ENCODE assay signal across 11 cellular contexts in the genomic region with DNA sequence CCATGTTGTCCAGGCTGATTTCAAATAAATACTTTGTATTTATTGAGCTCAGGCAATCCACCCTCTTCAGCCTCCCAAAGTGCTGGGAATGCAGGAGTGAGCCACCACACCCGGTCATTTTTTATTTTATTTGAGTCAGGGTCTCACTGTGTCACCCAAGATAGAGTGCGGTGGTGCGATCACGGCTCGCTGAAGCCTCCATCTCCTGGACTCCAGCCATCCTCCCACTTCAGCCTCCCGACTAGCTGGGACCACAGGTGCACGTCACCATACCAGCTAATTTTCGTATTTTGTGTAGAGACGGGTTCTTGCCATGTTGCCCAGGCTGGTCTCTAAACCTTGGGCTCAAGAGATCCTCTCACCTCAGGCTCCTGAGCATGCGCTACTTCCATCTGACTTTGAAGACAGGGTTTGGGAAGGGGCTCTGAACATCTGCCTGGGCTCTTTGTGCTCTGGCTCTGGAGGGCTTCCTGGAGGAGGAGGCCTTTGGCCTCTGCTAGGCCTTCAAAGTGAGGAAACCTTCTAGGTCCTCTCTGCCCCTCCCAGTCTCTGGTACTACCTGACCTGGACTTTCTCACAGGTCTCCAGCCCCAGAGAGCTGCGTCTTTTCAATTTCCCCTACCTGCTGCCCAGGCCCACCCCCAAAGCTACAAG. TPM values are rescaled to one million over a fixed set of nuclear protein-coding genes. Genes with fewer than 3 reads are reported as not detected.
DNase-seq lines count a peak whose midpoint lies in the region; ATAC-seq, FAIRE-seq and TF ChIP-seq lines count a peak whose summit lies in the region.
"Had no signal": no experiment of that assay in that cellular context is flagged by ENCODE, and none has a peak within 500 bp of the region (broad histone marks: within the 10 kb centered on the region; RNA-seq: fewer than 3 reads in every experiment).

No MANE protein-coding gene starts in this region.

- H3K9ac ChIP-seq in KMS-11, result peak overlapping the region; percentile 76
- H3K9ac ChIP-seq in H1 (replicated peaks in 1 of 4; ENCODE audit: extremely low read depth in 1 of 4, low read depth in 3 of 4, low read length in 3 of 4), result peak overlapping the region in 2 of 4 experiments; percentile 9 to 24; a peak in 3 of 7 replicates

- no peak for DNase-seq in AG10803 (ENCODE audit: low read depth)
- DNase-seq in H1 (ENCODE audit: low read depth in 1 of 2, low spot score in 2 of 2), result no peak
- no peak for DNase-seq in naive thymus-derived CD4-positive, alpha-beta T cell
- no peak for DNase-seq in substantia nigra (lab: John Stamatoyannopoulos, UW)
- DNase-seq in stimulated activated CD4-positive, alpha-beta T cell treated with anti-CD3 and anti-CD28 coated beads, Interleukin-2, amount 100 ng/mL, for 24 hours, result no peak
- DNase-seq in GM19240 (ENCODE audit: insufficient read length, low spot score), result no peak
- no peak for DNase-seq in NCI-H2227 (lab: John Stamatoyannopoulos, UW; ENCODE audit: unreplicated experiment)
- DNase-seq: T-helper 17 cell had no signal

- peaks cover 54% of the 10 kb centered on the region for H3K4me1 ChIP-seq in KMS-11 (ENCODE audit: low read depth, poor library complexity, severe bottlenecking)
- peaks cover 5 to 28% (median 17%) of the 10 kb centered on the region in 4 experiments for H3K4me1 ChIP-seq in H1 (replicated peaks in 1 of 4; ENCODE audit: control insufficient read depth in 3 of 4, insufficient read depth in 4 of 4, low read length in 3 of 4)
- H3K4me1 ChIP-seq in naive thymus-derived CD4-positive, alpha-beta T cell (ENCODE audit: control insufficient read depth in 2 of 2, insufficient read depth in 2 of 2, low read length in 2 of 2), result peaks cover 0 to 6% of the 10 kb centered on the region in 2 donors

- H3K27me3 Mint-ChIP-seq in naive thymus-derived CD4-positive, alpha-beta T cell, result peaks cover 0 to 11% (median 0%) of the 10 kb centered on the region in 5 donors

- H3K36me3 Mint-ChIP-seq in naive thymus-derived CD4-positive, alpha-beta T cell, result no peaks in the 10 kb centered on the region
- H3K36me3 Mint-ChIP-seq: brain had no signal

- peak overlapping the region; percentile 7; the same call in 1 of the 2 replicates for H2AK5ac ChIP-seq in H1 (ENCODE audit: low read depth, low read length)

- peak overlapping the region; percentile 84 for H3K18ac ChIP-seq in H1 (ENCODE audit: extremely low read depth, low read length)

- H3K23me2 ChIP-seq in H1 (ENCODE audit: low read depth, low read length), result no peaks in the 10 kb centered on the region; the same call in 1 of the 2 replicates

- no peak for TF ChIP-seq RAD21 in H1 (IDR thresholded peaks at IDR 0.05 in 1 of 2, conservative IDR thresholded peaks at IDR 0.05 in 1 of 2; ENCODE audit: low read depth in 2 of 2, low read length in 2 of 2)

- no peak overlapping the region for H3K56ac ChIP-seq in H1 (replicated peaks; ENCODE audit: insufficient read length, low read depth, low read length)

- H3K27ac ChIP-seq in KMS-11, result peak overlapping the region; percentile 69
- H3K27ac ChIP-seq in H1 (ENCODE audit: low read depth, low read length), result no peak overlapping the region
- no peak overlapping the region for H3K27ac ChIP-seq in naive thymus-derived CD4-positive, alpha-beta T cell (ENCODE audit: low read depth, low read length)
- no peak overlapping the region for H3K27ac ChIP-seq in substantia nigra (ENCODE audit: low read depth, low read length, poor library complexity, severe bottlenecking)

- peak overlapping the region; percentile 27 for H4K5ac ChIP-seq in H1 (ENCODE audit: insufficient read length, low read depth, low read length)

- H3K36me3 ChIP-seq in KMS-11 (ENCODE audit: insufficient read depth) (no peaks in the 10 kb centered on the region), H1 (ENCODE audit: control insufficient read depth in 2 of 4, insufficient read depth in 4 of 4, low read length in 3 of 4) (no peaks in the 10 kb centered on the region)
- H3K36me3 ChIP-seq in naive thymus-derived CD4-positive, alpha-beta T cell (ENCODE audit: control insufficient read depth in 2 of 3, insufficient read depth in 3 of 3, low read length in 3 of 3), result no peaks in the 10 kb centered on the region

- peak overlapping the region; percentile 4 for H4K91ac ChIP-seq in H1 (replicated peaks; ENCODE audit: insufficient read length, low read length)

- H2BK12ac ChIP-seq in H1 (ENCODE audit: low read depth, low read length), result peak overlapping the region; percentile 95

- H3K4me1 Mint-ChIP-seq in naive thymus-derived CD4-positive, alpha-beta T cell, result peaks cover 0 to 14% (median 5%) of the 10 kb centered on the region in 7 donors
- H3K4me1 Mint-ChIP-seq: T-helper 17 cell had no signal

- 0 out of 2 replicates have a peak overlapping the region, but pooled peaks have one; percentile 54 for H4K8ac ChIP-seq in H1 (ENCODE audit: extremely low read depth, insufficient read depth, low read length)

- intact Hi-C loops in naive thymus-derived CD4-positive, alpha-beta T cell (cut with micrococcal nuclease), result no loop called here

- H2BK20ac ChIP-seq in H1 (ENCODE audit: low read length), result peak overlapping the region; percentile 6; the same call in 1 of the 2 replicates

- no peak for TF ChIP-seq POLR2A in H1 (IDR thresholded peaks at IDR 0.05; ENCODE audit: control extremely low read depth in 1 of 2, low read depth in 2 of 2, low read length in 2 of 2)

- H4K20me1 ChIP-seq in KMS-11 (ENCODE audit: insufficient read depth) (no peaks in the 10 kb centered on the region), H1 (replicated peaks in 1 of 2; ENCODE audit: control insufficient read depth in 1 of 2, insufficient read depth in 2 of 2, low read length in 2 of 2) (no peaks in the 10 kb centered on the region)

- H3K27me3 ChIP-seq in KMS-11 (ENCODE audit: insufficient read depth, low read depth) (no peaks in the 10 kb centered on the region), H1 (replicated peaks in 1 of 4; ENCODE audit: control insufficient read depth in 3 of 4, extremely low read depth in 1 of 4, insufficient read depth in 3 of 4, low read length in 3 of 4) (no peaks in the 10 kb centered on the region; a peak in 1 of 7 replicates)
- no peaks in the 10 kb centered on the region for H3K27me3 ChIP-seq in naive thymus-derived CD4-positive, alpha-beta T cell (ENCODE audit: control insufficient read depth in 2 of 2, insufficient read depth in 2 of 2, low read length in 2 of 2)

- peaks cover 0 to 2% (median 0%) of the 10 kb centered on the region in 11 donors for H3K9me3 Mint-ChIP-seq in naive thymus-derived CD4-positive, alpha-beta T cell

- no peak overlapping the region for H3K23ac ChIP-seq in H1 (ENCODE audit: insufficient read length)

- peak overlapping the region in 1 of 9 donors; percentile 32 for H3K27ac Mint-ChIP-seq in naive thymus-derived CD4-positive, alpha-beta T cell
- H3K27ac Mint-ChIP-seq: brain, T-helper 17 cell had no signal

- H2BK15ac ChIP-seq in H1 (ENCODE audit: low read length), result peak overlapping the region; percentile 75; the same call in 1 of the 2 replicates

- H3K4me2 ChIP-seq in KMS-11 (peak overlapping the region; percentile 94), H1 (ENCODE audit: insufficient read depth in 1 of 2, low read depth in 2 of 2, low read length in 2 of 2) (peak overlapping the region; percentile 45 to 66)

- no peak overlapping the region for H3K4ac ChIP-seq in H1 (replicated peaks; ENCODE audit: insufficient read length, low read depth, low read length)

- CTCF ChIA-PET in H1 (lab: Charles Lee; ENCODE audit: partially characterized antibody), result interaction anchor here (0.9 to 8.9 kb wide), 10 partner anchors 9 to 220 kb away, joined by 3 to 74 read pairs (median 6); partner anchors contain the start of genes CLCNKA and HSPB7
- CTCF ChIA-PET in naive thymus-derived CD4-positive, alpha-beta T cell (lab: Charles Lee), result interaction anchor here (0.6 to 1.1 kb wide), 2 partner anchors 17 to 456 kb away, joined by 3 to 4 read pairs; no protein-coding TSS in a partner anchor

- H2AFZ ChIP-seq in KMS-11 (ENCODE audit: low read depth) (peak overlapping the region; percentile 78), H1 (ENCODE audit: low read length) (no peak overlapping the region)

- no peak overlapping the region for H3K14ac ChIP-seq in H1 (ENCODE audit: insufficient read length)

- no peak for TF ChIP-seq EP300 in H1 (IDR thresholded peaks at IDR 0.05; ENCODE audit: borderline replicate concordance in 1 of 2, low read depth in 2 of 2, low read length in 2 of 2)

- H3K79me1 ChIP-seq in H1 (ENCODE audit: low read depth, low read length), result no peaks in the 10 kb centered on the region

- peak overlapping the region; percentile 95; the same call in 1 of the 2 replicates for H2BK5ac ChIP-seq in H1 (ENCODE audit: low read depth, low read length)

- H3K4me3 Mint-ChIP-seq in naive thymus-derived CD4-positive, alpha-beta T cell, result peak overlapping the region in 7 of 10 donors; percentile 14 to 66 (median 49)
- H3K4me3 Mint-ChIP-seq: brain had no signal

- H3K9me3 ChIP-seq in H1 (ENCODE audit: insufficient read depth in 2 of 2, low read depth in 1 of 2, low read length in 1 of 2), result no peaks in the 10 kb centered on the region
- H3K9me3 ChIP-seq in naive thymus-derived CD4-positive, alpha-beta T cell (ENCODE audit: control insufficient read depth in 2 of 3, low read length in 3 of 3), result no peaks in the 10 kb centered on the region

- no peak for ATAC-seq in naive thymus-derived CD4-positive, alpha-beta T cell
- ATAC-seq: T-helper 17 cell had no signal

- H3K79me2 ChIP-seq in KMS-11 (ENCODE audit: insufficient read depth, low read depth) (no peaks in the 10 kb centered on the region), H1 (ENCODE audit: control insufficient read depth in 1 of 2, insufficient read depth in 2 of 2, low read length in 2 of 2) (no peaks in the 10 kb centered on the region)

- TF ChIP-seq CTCF in AG10803 (conservative IDR thresholded peaks at IDR 0.05; ENCODE audit: low read length), result no peak
- TF ChIP-seq CTCF in KMS-11 (conservative IDR thresholded peaks at IDR 0.05; ENCODE audit: low read depth, low read length), result no peak
- TF ChIP-seq CTCF in H1 (IDR thresholded peaks at IDR 0.05; ENCODE audit: control extremely low read depth in 1 of 3, insufficient read depth in 1 of 3, low read depth in 1 of 3, low read length in 3 of 3), result no peak

- H2BK120ac ChIP-seq in H1 (replicated peaks; ENCODE audit: low read depth, low read length), result no peak overlapping the region

- WGBS in H1 (ENCODE audit: extremely low coverage in 1 of 2, insufficient coverage in 1 of 2, insufficient read length in 1 of 2, insufficient replicate concordance in 2 of 2, low coverage in 1 of 2, low lambda C conversion rate in 2 of 2, missing lambda C conversion rate in 1 of 2), 2 experiments, result 90% methylated on average over 11 of the region's 11 CpGs; no CpG with 5 or more reads in 1 of the 2 experiments

- no peak for FAIRE-seq in H1 (lab: Jason Lieb, UNC)

- H3K4me3 ChIP-seq in AG10803 (ENCODE audit: low read length) (peak overlapping the region; percentile 31; the same call in 1 of the 2 replicates), KMS-11 (IDR thresholded peaks at IDR 0.05; ENCODE audit: insufficient read depth, low read depth, low read length) (peak overlapping the region; percentile 32), H1 (ENCODE audit: extremely low read depth in 1 of 4, insufficient read depth in 2 of 4, low read depth in 3 of 4, low read length in 4 of 4) (peak overlapping the region in 2 of 4 experiments; percentile 24 to 64; a peak in 4 of 8 replicates)
- H3K4me3 ChIP-seq in naive thymus-derived CD4-positive, alpha-beta T cell (ENCODE audit: low read length), result no peak overlapping the region

- POLR2A ChIA-PET in H1 (lab: Charles Lee; ENCODE audit: partially characterized antibody), result interaction anchor here (0.6 to 2.7 kb wide), 8 partner anchors 10 to 366 kb away, joined by 3 to 13 read pairs (median 4); partner anchors contain the start of genes CLCNKA and ZBTB17
- POLR2A ChIA-PET in naive thymus-derived CD4-positive, alpha-beta T cell (lab: Charles Lee), result no interaction called here

RNA-seq across cellular contexts. Expression of gene HSPB7, which starts 5.8 kb away (rescaled TPM):
- total RNA-seq in H1 (2021; fragmentation: NEBNext Ultra II Directional; extraction: Animal tissue kit (Norgen Biotek cat#: 25700)), result not detected in 2 replicates
- polyA plus RNA-seq in H1 (2011; rRNA removed), result 0.19 TPM in 1 of 2 replicates, not detected in the other
- polyA plus RNA-seq in H1 (2011; cell fraction: cytosol; rRNA removed), result 0.14 TPM
- 0.54 TPM for polyA plus RNA-seq in H1 (2011; cell fraction: nucleus; rRNA removed)
- polyA plus RNA-seq in H1 (2012, experiment 1 of 2), result 0.13 to 0.64 TPM (median 0.33 TPM) in 4 replicates
- polyA plus RNA-seq in H1 (2012, experiment 2 of 2), result not detected
- 0.04 TPM for polyA plus RNA-seq in H1 (2013, experiment 1 of 2)
- 0.02 TPM for polyA plus RNA-seq in H1 (2013, experiment 2 of 2)
- not detected in 2 replicates for polyA minus RNA-seq in H1 (2011; rRNA and poly(A)+ RNA removed)
- not detected for polyA minus RNA-seq in H1 (2011; cell fraction: cytosol; rRNA and poly(A)+ RNA removed)
- polyA minus RNA-seq in H1 (2011; cell fraction: nucleus; rRNA and poly(A)+ RNA removed), result 0.20 TPM
- total RNA-seq in naive thymus-derived CD4-positive, alpha-beta T cell, result not detected
- polyA plus RNA-seq in naive thymus-derived CD4-positive, alpha-beta T cell, result not detected
- total RNA-seq: T-helper 17 cell had no signal

RNA-seq across cellular contexts. Expression of gene SRARP, which starts 8.0 kb away (rescaled TPM):
- total RNA-seq in H1 (2021; fragmentation: NEBNext Ultra II Directional; extraction: Animal tissue kit (Norgen Biotek cat#: 25700)), result not detected in 2 replicates
- not detected in 2 replicates for polyA plus RNA-seq in H1 (2011; rRNA removed)
- polyA plus RNA-seq in H1 (2011; cell fraction: cytosol; rRNA removed), result not detected
- polyA plus RNA-seq in H1 (2011; cell fraction: nucleus; rRNA removed), result not detected
- polyA plus RNA-seq in H1 (2012, experiment 1 of 2), result not detected in 4 replicates
- polyA plus RNA-seq in H1 (2012, experiment 2 of 2), result not detected
- polyA plus RNA-seq in H1 (2013, experiment 1 of 2), result not detected
- polyA plus RNA-seq in H1 (2013, experiment 2 of 2), result 0.02 TPM
- polyA minus RNA-seq in H1 (2011; rRNA and poly(A)+ RNA removed), result not detected in 2 replicates
- not detected for polyA minus RNA-seq in H1 (2011; cell fraction: cytosol; rRNA and poly(A)+ RNA removed)
- polyA minus RNA-seq in H1 (2011; cell fraction: nucleus; rRNA and poly(A)+ RNA removed), result not detected
- not detected for total RNA-seq in naive thymus-derived CD4-positive, alpha-beta T cell
- not detected for polyA plus RNA-seq in naive thymus-derived CD4-positive, alpha-beta T cell
- total RNA-seq: lower leg skin, T-helper 17 cell had no signal

RNA-seq across cellular contexts. Expression of gene CLCNKA, which starts 9.8 kb away (rescaled TPM):
- 0.95 and 1.3 TPM in 2 replicates for total RNA-seq in H1 (2021; fragmentation: NEBNext Ultra II Directional; extraction: Animal tissue kit (Norgen Biotek cat#: 25700))
- 2.0 and 3.9 TPM in 2 replicates for polyA plus RNA-seq in H1 (2011; rRNA removed)
- 2.8 TPM for polyA plus RNA-seq in H1 (2011; cell fraction: cytosol; rRNA removed)
- 22.4 TPM for polyA plus RNA-seq in H1 (2011; cell fraction: nucleus; rRNA removed)
- 0.77 to 2.4 TPM (median 0.99 TPM) in 4 replicates for polyA plus RNA-seq in H1 (2012, experiment 1 of 2)
- polyA plus RNA-seq in H1 (2012, experiment 2 of 2), result 0.42 TPM
- polyA plus RNA-seq in H1 (2013, experiment 1 of 2), result 1.6 TPM
- polyA plus RNA-seq in H1 (2013, experiment 2 of 2), result 1.5 TPM
- 0.80 and 1.0 TPM in 2 replicates for polyA minus RNA-seq in H1 (2011; rRNA and poly(A)+ RNA removed)
- not detected for polyA minus RNA-seq in H1 (2011; cell fraction: cytosol; rRNA and poly(A)+ RNA removed)
- 2.7 TPM for polyA minus RNA-seq in H1 (2011; cell fraction: nucleus; rRNA and poly(A)+ RNA removed)
- not detected for total RNA-seq in naive thymus-derived CD4-positive, alpha-beta T cell
- polyA plus RNA-seq in naive thymus-derived CD4-positive, alpha-beta T cell, result not detected
- total RNA-seq: T-helper 17 cell had no signal

RNA-seq across cellular contexts. Expression of gene CLCNKB, which starts 31.5 kb away (rescaled TPM):
- 1.2 and 1.4 TPM in 2 replicates for total RNA-seq in H1 (2021; fragmentation: NEBNext Ultra II Directional; extraction: Animal tissue kit (Norgen Biotek cat#: 25700))
- 3.5 and 5.7 TPM in 2 replicates for polyA plus RNA-seq in H1 (2011; rRNA removed)
- polyA plus RNA-seq in H1 (2011; cell fraction: cytosol; rRNA removed), result 4.0 TPM
- polyA plus RNA-seq in H1 (2011; cell fraction: nucleus; rRNA removed), result 14.0 TPM
- polyA plus RNA-seq in H1 (2012, experiment 1 of 2), result 1.8 to 3.3 TPM (median 2.4 TPM) in 4 replicates
- 1.6 TPM for polyA plus RNA-seq in H1 (2012, experiment 2 of 2)
- polyA plus RNA-seq in H1 (2013, experiment 1 of 2), result 2.6 TPM
- 2.0 TPM for polyA plus RNA-seq in H1 (2013, experiment 2 of 2)
- polyA minus RNA-seq in H1 (2011; rRNA and poly(A)+ RNA removed), result 1.4 and 3.3 TPM in 2 replicates
- 1.8 TPM for polyA minus RNA-seq in H1 (2011; cell fraction: cytosol; rRNA and poly(A)+ RNA removed)
- polyA minus RNA-seq in H1 (2011; cell fraction: nucleus; rRNA and poly(A)+ RNA removed), result 2.1 TPM
- not detected for total RNA-seq in naive thymus-derived CD4-positive, alpha-beta T cell
- not detected for polyA plus RNA-seq in naive thymus-derived CD4-positive, alpha-beta T cell
- total RNA-seq: T-helper 17 cell had no signal

RNA-seq across cellular contexts. Expression of gene ZBTB17, which starts 36.2 kb away (rescaled TPM):
- total RNA-seq in H1 (2021; fragmentation: NEBNext Ultra II Directional; extraction: Animal tissue kit (Norgen Biotek cat#: 25700)), result 24.3 and 24.7 TPM in 2 replicates
- polyA plus RNA-seq in H1 (2011; rRNA removed), result 36.2 and 58.6 TPM in 2 replicates
- polyA plus RNA-seq in H1 (2011; cell fraction: cytosol; rRNA removed), result 44.4 TPM
- 137 TPM for polyA plus RNA-seq in H1 (2011; cell fraction: nucleus; rRNA removed)
- polyA plus RNA-seq in H1 (2012, experiment 1 of 2), result 14.4 to 31.6 TPM (median 26.8 TPM) in 4 replicates
- polyA plus RNA-seq in H1 (2012, experiment 2 of 2), result 25.5 TPM
- polyA plus RNA-seq in H1 (2013, experiment 1 of 2), result 17.0 TPM
- 16.2 TPM for polyA plus RNA-seq in H1 (2013, experiment 2 of 2)
- 27.1 and 35.6 TPM in 2 replicates for polyA minus RNA-seq in H1 (2011; rRNA and poly(A)+ RNA removed)
- 20.1 TPM for polyA minus RNA-seq in H1 (2011; cell fraction: cytosol; rRNA and poly(A)+ RNA removed)
- 32.4 TPM for polyA minus RNA-seq in H1 (2011; cell fraction: nucleus; rRNA and poly(A)+ RNA removed)
- total RNA-seq in naive thymus-derived CD4-positive, alpha-beta T cell, result 10 to 100 TPM; 47.3 to 85.1 (median 65.0) TPM
- polyA plus RNA-seq in naive thymus-derived CD4-positive, alpha-beta T cell, result 10 to 100 TPM; 11.2 to 33.7 TPM
